In the genomic region with DNA sequence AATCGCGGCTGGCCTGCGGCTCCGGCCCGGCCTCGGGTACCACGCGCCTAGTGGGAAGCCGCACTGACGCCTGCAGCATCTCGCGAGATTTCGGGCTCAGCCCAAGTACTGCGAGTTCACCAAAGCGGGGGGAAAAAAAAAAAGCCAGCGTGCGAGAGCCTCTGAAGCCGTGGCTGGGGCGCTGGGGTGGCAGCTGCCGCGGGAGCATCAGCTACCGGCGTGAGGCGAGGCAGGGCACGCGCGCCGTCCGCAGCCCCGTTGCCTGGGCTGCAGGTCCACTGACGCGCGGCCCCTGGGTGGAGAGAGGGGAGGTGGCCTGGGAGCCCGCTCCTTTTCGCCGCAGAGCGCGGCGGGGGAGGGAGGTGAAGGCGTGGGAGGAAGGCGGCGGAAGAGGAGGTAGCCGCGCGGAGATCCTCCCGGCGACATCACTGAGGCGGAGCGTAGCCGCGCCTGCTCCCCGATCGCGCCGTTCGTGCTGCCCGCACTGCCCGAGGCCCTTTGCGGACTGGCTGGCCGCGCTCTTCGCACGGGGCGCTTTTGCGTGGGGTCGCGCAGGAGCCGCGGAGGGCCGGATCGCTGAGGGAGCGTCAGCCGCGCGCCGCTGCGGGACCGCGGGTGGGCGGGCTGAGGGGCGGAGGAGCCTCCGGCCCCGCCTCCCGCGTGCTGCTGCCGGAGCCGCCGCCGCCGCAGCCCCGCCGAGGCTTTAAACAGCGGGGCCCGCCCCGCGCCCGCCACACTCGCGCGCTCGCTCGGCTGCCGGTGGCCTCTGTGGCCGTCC, we compare ENCODE assay signal across 8 cellular contexts. TPM values are rescaled to one million over a fixed set of nuclear protein-coding genes. Genes with fewer than 3 reads are reported as not detected.
DNase-seq lines count a peak whose midpoint lies in the region; ATAC-seq and TF ChIP-seq lines count a peak whose summit lies in the region.

Gene SLC12A2 (plus strand): TSS at position 734 of the 778 bp plus-strand sequence. CDS start 189 bp downstream, outside the sequence.

- intact Hi-C loops in IMR-90 (cut with micrococcal nuclease), result loop anchor here (1.0 to 5.0 kb wide), 5 partner anchors 124 to 519 kb away; no protein-coding TSS in a partner anchor
- intact Hi-C loops in PC-3 (cut with micrococcal nuclease), result loop anchor here (1.0 to 2.0 kb wide), 10 partner anchors 44 to 326 kb away; no protein-coding TSS in a partner anchor

- dilution Hi-C loops in IMR-90 (cut with HindIII; ENCODE audit: low sequenced_read_pairs, unreplicated experiment), result no loop called here

- H3K4me2 ChIP-seq in IMR-90 (ENCODE audit: low read depth, low read length) (peak within 1 kb of the TSS; percentile 97), PC-3 (ENCODE audit: low read length) (peak within 1 kb of the TSS; percentile 100)

- H3K4ac ChIP-seq in IMR-90 (ENCODE audit: low read depth, low read length), result peak within 1 kb of the TSS; percentile 72

- TF ChIP-seq CTCF in IMR-90 (conservative IDR thresholded peaks at IDR 0.05; ENCODE audit: low read depth, low read length) (no peak), PC-3 (conservative IDR thresholded peaks at IDR 0.05; ENCODE audit: low read depth, low read length) (no peak), epithelial cell of proximal tubule (conservative IDR thresholded peaks at IDR 0.05; ENCODE audit: low read depth, low read length) (no peak)

- peak within 1 kb of the TSS; percentile 46; the same call in 2 of the 3 replicates for H2BK15ac ChIP-seq in IMR-90 (ENCODE audit: low read depth, low read length)

- H3K23ac ChIP-seq in IMR-90 (ENCODE audit: low read depth, low read length), result peak within 1 kb of the TSS; percentile 98

- H3F3A ChIP-seq in PC-3 (ENCODE audit: low read length, unreplicated experiment), result no peaks in the 10 kb centered on the region

- H4K20me1 ChIP-seq in IMR-90 (ENCODE audit: insufficient read depth, low read length) (no peaks in the 10 kb centered on the region; the same call in 1 of the 2 replicates), PC-3 (ENCODE audit: low read length) (peaks cover 34% of the 10 kb centered on the region)

- peak within 1 kb of the TSS; percentile 87 to 91 for H4K8ac ChIP-seq in IMR-90 (ENCODE audit: low read depth in 2 of 2, low read length in 2 of 2)

- H3K79me2 ChIP-seq in PC-3 (ENCODE audit: low read length), result peaks cover 73% of the 10 kb centered on the region

- BruUV-seq in IMR-90 (replicated peaks; lab: Mats Ljungman, UMichigan) (no TSS peak), PC-3 (replicated peaks; lab: Mats Ljungman, UMichigan) (no TSS peak)

- DNase-seq in DMS114 treated with DMSO at 0.1 percent for 48 hours (lab: John Stamatoyannopoulos, UW; ENCODE audit: unreplicated experiment) (peak; percentile 88), IMR-90 (peak; percentile 96), PC-3 (peak; percentile 92), activated T-cell treated with anti-CD3 and anti-CD28 coated beads for 48 hours (ENCODE audit: low read depth) (peak; percentile 84), epithelial cell of proximal tubule (ENCODE audit: low read depth) (peak; percentile 59), mucosa of gallbladder (ENCODE audit: low spot score) (peak; percentile 94)
- DNase-seq in stimulated activated CD8-positive, alpha-beta memory T cell treated with anti-CD3 and anti-CD28 coated beads, Interleukin-4, amount 100 ng/mL, for 24 hours (ENCODE audit: low read depth), result peak; percentile 83

- H2BK120ac ChIP-seq in IMR-90 (ENCODE audit: low read depth, low read length), result peak within 1 kb of the TSS; percentile 50

- peak within 1 kb of the TSS; percentile 59; the same call in 1 of the 2 replicates for H2AK5ac ChIP-seq in IMR-90 (ENCODE audit: low read depth, low read length)

- H3K9me3 ChIP-seq in IMR-90 (ENCODE audit: control insufficient read depth, insufficient read depth, low read length), result no peaks in the 10 kb centered on the region
- H3K9me3 ChIP-seq in PC-3 (ENCODE audit: low read length), result no peaks in the 10 kb centered on the region

- H2AFZ ChIP-seq in IMR-90 (replicated peaks; ENCODE audit: low read length, poor library complexity) (peak within 1 kb of the TSS; percentile 99), PC-3 (ENCODE audit: low read length) (peak within 1 kb of the TSS; percentile 93)

- CTCF ChIA-PET in IMR-90 (lab: Yijun Ruan, JAX) (interaction anchor here (1.1 to 1.3 kb wide), 2 partner anchors 160 to 208 kb away, joined by 3 to 4 read pairs; no protein-coding TSS in a partner anchor), PC-3 (lab: Charles Lee) (interaction anchor here (2.0 kb wide), 1 partner anchor 148 kb away, joined by 7 read pairs; no protein-coding TSS in a partner anchor)

- H3K36me3 ChIP-seq in IMR-90 (ENCODE audit: control insufficient read depth, insufficient read depth, low read length) (no peaks in the 10 kb centered on the region), PC-3 (ENCODE audit: low read depth, low read length) (no peaks in the 10 kb centered on the region)

- H2BK20ac ChIP-seq in IMR-90 (ENCODE audit: low read depth, low read length), result no peak within 1 kb of the TSS

- H3K9ac ChIP-seq in IMR-90 (ENCODE audit: low read depth, low read length) (peak within 1 kb of the TSS; percentile 98), PC-3 (ENCODE audit: low read length) (peak within 1 kb of the TSS; percentile 90)

- peak within 1 kb of the TSS; percentile 61 for H4K5ac ChIP-seq in IMR-90 (ENCODE audit: low read depth, low read length)

- H2BK5ac ChIP-seq in IMR-90 (ENCODE audit: low read depth, low read length, poor library complexity, severe bottlenecking), result peak within 1 kb of the TSS; percentile 96

- H3K27ac ChIP-seq in IMR-90 (ENCODE audit: insufficient read depth, low read length) (peak within 1 kb of the TSS; percentile 92), PC-3 (ENCODE audit: low read length) (peak within 1 kb of the TSS; percentile 84)

- TF ChIP-seq POLR2A in IMR-90 (IDR thresholded peaks at IDR 0.05; ENCODE audit: low read depth, low read length), result peak; percentile 89

- no peaks in the 10 kb centered on the region for H3K9me2 ChIP-seq in PC-3 (replicated peaks; ENCODE audit: low read length)

- H3K4me3 ChIP-seq in IMR-90 (ENCODE audit: insufficient read depth, low read depth, low read length) (peak within 1 kb of the TSS; percentile 89), PC-3 (ENCODE audit: low read length) (peak within 1 kb of the TSS; percentile 89), epithelial cell of proximal tubule (ENCODE audit: low read depth, low read length) (peak within 1 kb of the TSS; percentile 82)

- in situ Hi-C loops in IMR-90 (cut with MboI; ENCODE audit: low sequenced_read_pairs), result loop anchor here (10.0 kb wide), 1 partner anchor 518 kb away; no protein-coding TSS in a partner anchor

- no peaks in the 10 kb centered on the region for H3K27me3 ChIP-seq in IMR-90 (ENCODE audit: control insufficient read depth, insufficient read depth, low read length)
- no peaks in the 10 kb centered on the region for H3K27me3 ChIP-seq in PC-3 (ENCODE audit: low read length)

- peak within 1 kb of the TSS; percentile 80 for H3K56ac ChIP-seq in IMR-90 (ENCODE audit: extremely low read depth, insufficient read depth, low read length)

- peak within 1 kb of the TSS; percentile 90 for H2AK9ac ChIP-seq in IMR-90 (replicated peaks; ENCODE audit: low read depth, low read length, poor library complexity)

- POLR2A ChIA-PET in IMR-90 (lab: Charles Lee; ENCODE audit: unreplicated experiment), result interaction anchor here (0.6 kb wide), 1 partner anchor 10 kb away, joined by 3 read pairs; no protein-coding TSS in a partner anchor
- POLR2A ChIA-PET in PC-3 (lab: Charles Lee; ENCODE audit: unreplicated experiment), result interaction anchor here (0.6 to 1.1 kb wide), 4 partner anchors 103 to 148 kb away, joined by 3 to 6 read pairs (median 4); no protein-coding TSS in a partner anchor

- no peaks in the 10 kb centered on the region for H3K9me1 ChIP-seq in IMR-90 (ENCODE audit: insufficient read depth, low read length)

- H3K4me1 ChIP-seq in IMR-90 (ENCODE audit: control insufficient read depth, insufficient read depth, low read length) (no peaks in the 10 kb centered on the region), PC-3 (ENCODE audit: insufficient read depth, low read length) (peaks cover 42% of the 10 kb centered on the region)

- 0% methylated on average over 67 of the region's 104 CpGs; no CpG with 5 or more reads in 1 of the 2 experiments for WGBS in IMR-90 (ENCODE audit: extremely low coverage in 2 of 2, insufficient read length in 1 of 2), 2 experiments

- peak within 1 kb of the TSS; percentile 74 for H4K91ac ChIP-seq in IMR-90 (ENCODE audit: insufficient read depth, low read depth, low read length)

- peak within 1 kb of the TSS; percentile 81 for H3K18ac ChIP-seq in IMR-90 (ENCODE audit: low read depth, low read length)

- ATAC-seq in GM21529 (IDR thresholded peaks at IDR 0.05; ENCODE audit: unreplicated experiment), result peak; percentile 59
- peak; percentile 86 for ATAC-seq in IMR-90 (ENCODE audit: low read depth)
- ATAC-seq in PC-3, result peak; percentile 63

- TF ChIP-seq RAD21 in IMR-90 (IDR thresholded peaks at IDR 0.05; ENCODE audit: low read length), result no peak

- peak within 1 kb of the TSS; percentile 98 for H3K14ac ChIP-seq in IMR-90 (replicated peaks; ENCODE audit: low read depth, low read length)

- H3K79me1 ChIP-seq in IMR-90 (ENCODE audit: low read depth in 1 of 2, low read length in 2 of 2), result peaks cover 17 to 44% of the 10 kb centered on the region in 2 experiments

TF ChIP-seq in IMR-90, 13 proteins besides CTCF, POLR2A, EP300 and RAD21 (continues in another document):
- TF ChIP-seq SMC3 (IDR thresholded peaks at IDR 0.05; ENCODE audit: low read depth, low read length), result no peak
- peak; percentile 5; the same call in 1 of the 2 replicates for TF ChIP-seq BHLHE40 (IDR thresholded peaks at IDR 0.05; ENCODE audit: low read depth, low read length)
- no peak for TF ChIP-seq FOS (IDR thresholded peaks at IDR 0.05; ENCODE audit: low read depth, low read length)
- no peak for TF ChIP-seq RFX5 (IDR thresholded peaks at IDR 0.05; ENCODE audit: low read depth, low read length)
- TF ChIP-seq NFE2L2 (IDR thresholded peaks at IDR 0.05; ENCODE audit: low read depth, low read length), result no peak
- TF ChIP-seq MAFK (IDR thresholded peaks at IDR 0.05; ENCODE audit: low read depth, low read length), result no peak
- TF ChIP-seq MXI1 (IDR thresholded peaks at IDR 0.05; ENCODE audit: borderline replicate concordance, low read depth, low read length), result peak; percentile 57
- TF ChIP-seq CEBPB (IDR thresholded peaks at IDR 0.05; ENCODE audit: low read depth, low read length), result no peak
- peak; percentile 43; the same call in 1 of the 2 replicates for TF ChIP-seq MAZ (IDR thresholded peaks at IDR 0.05; ENCODE audit: borderline replicate concordance, low read depth, low read length)

RNA-seq across cellular contexts. Expression of gene SLC12A2, which starts in this region (rescaled TPM):
- total RNA-seq in IMR-90 (2012; rRNA removed), result 30.3 and 42.2 TPM in 2 replicates
- 5.4 and 5.6 TPM in 2 replicates for polyA plus RNA-seq in IMR-90 (2012; rRNA removed)
- polyA plus RNA-seq in IMR-90 (2012; cell fraction: cytosol; rRNA removed), result 1.1 and 2.5 TPM in 2 replicates
- 2.8 and 4.7 TPM in 2 replicates for polyA plus RNA-seq in IMR-90 (2012; cell fraction: nucleus; rRNA removed; ENCODE audit: low replicate concordance)
- 33.9 and 42.3 TPM in 2 replicates for total RNA-seq in PC-3 (2014; rRNA removed)
- total RNA-seq in epithelial cell of proximal tubule, result 14.2 and 14.3 TPM in 2 replicates
- 340 TPM for total RNA-seq in mucosa of gallbladder

Comparison
In these comparisons a context has a peak if more than half of its experiments do, and no peak if none do; other contexts are left out.
1. Peak in every context shown above with its lines: DNase-seq, ATAC-seq, H3K4me3 ChIP-seq and H3K27ac ChIP-seq.